12 cellular contexts compared by ENCODE assay signal in genomic region chr12:51419473-51420228, GRCh38. TPM values are rescaled to one million over a fixed set of nuclear protein-coding genes. Genes with fewer than 3 reads are reported as not detected.
DNase-seq lines count a peak whose midpoint lies in the region; ATAC-seq lines count a peak whose summit lies in the region.
"Had no signal": no experiment of that assay in that cellular context is flagged by ENCODE, and none has a peak within 500 bp of the region (broad histone marks: within the 10 kb centered on the region; RNA-seq: fewer than 3 reads in every experiment).

No MANE protein-coding gene starts in this region.

- H3K9me3 ChIP-seq in right cardiac atrium (ENCODE audit: control insufficient read depth, low read length) = no peaks in the 10 kb centered on the region

- DNase-seq in DMS153 (lab: John Stamatoyannopoulos, UW) (peak; percentile 82), NCI-H128 (lab: John Stamatoyannopoulos, UW; ENCODE audit: unreplicated experiment) (peak; percentile 54), SK-MEL-5 (ENCODE audit: low read depth, low spot score) (peak; percentile 35), iPS-NIHi11 (ENCODE audit: low spot score) (peak; percentile 38), right cardiac atrium (no peak), NCI-H82 treated with DMSO at 0.1 percent for 48 hours (lab: John Stamatoyannopoulos, UW; ENCODE audit: unreplicated experiment) (no peak), GM19240 (ENCODE audit: insufficient read length, low spot score) (no peak)
- DNase-seq in stimulated activated CD8-positive, alpha-beta memory T cell treated with anti-CD3 and anti-CD28 coated beads, Interleukin-4, amount 100 ng/mL, for 48 hours = no peak
- DNase-seq: KG1; naive thymus-derived CD4-positive, alpha-beta T cell; stimulated activated CD4-positive, alpha-beta T cell treated with anti-CD3 and anti-CD28 coated beads, Interleukin-1b, Interleukin-23, amount 100 ng/mL, for 48 hours had no signal

- in situ Hi-C loops in SK-MEL-5 (cut with HindIII; ENCODE audit: low pct_unique_long_range_greater_than_20kb, low sequenced_read_pairs) = no loop called here

- H3K4me1 ChIP-seq in right cardiac atrium (ENCODE audit: control insufficient read depth, insufficient read depth, low read length) = no peaks in the 10 kb centered on the region

- H3K27me3 ChIP-seq in right cardiac atrium (ENCODE audit: control insufficient read depth, insufficient read depth) = no peaks in the 10 kb centered on the region
- H3K27me3 ChIP-seq: cardiac muscle cell had no signal

- intact Hi-C loops in right cardiac atrium (cut with DNase I) = loop anchor here in 2 of 4 donors (10.0 kb wide), 2 partner anchors 115 to 405 kb away; no protein-coding TSS in a partner anchor

- 31% methylated on average over 11 of the region's 11 CpGs for WGBS in right cardiac atrium

- no peak overlapping the region for H3K27ac ChIP-seq in right cardiac atrium (ENCODE audit: low read length)
- H3K27ac ChIP-seq: cardiac muscle cell had no signal

- no peak overlapping the region for H3K4me3 ChIP-seq in right cardiac atrium (ENCODE audit: low read length)
- H3K4me3 ChIP-seq: cardiac muscle cell had no signal

- ATAC-seq in right cardiac atrium = no peak
- ATAC-seq: naive thymus-derived CD4-positive, alpha-beta T cell had no signal

RNA-seq across cellular contexts. Expression of gene SLC4A8, which starts 5.0 kb away (rescaled TPM):
- total RNA-seq in SK-MEL-5 (2014; rRNA removed; shearing (Covaris generic)) = 0.11 TPM in 1 of 2 replicates, not detected in the other
- 0.18 TPM in 1 of 2 replicates, not detected in the other for polyA plus RNA-seq in SK-MEL-5 (2015; cell fraction: cytosol; rRNA removed)
- 0.03 TPM in 1 of 2 replicates, not detected in the other for polyA plus RNA-seq in SK-MEL-5 (2015; cell fraction: nucleus; rRNA removed)
- under 1 TPM; 0.23 to 0.50 (median 0.24) TPM for total RNA-seq in right cardiac atrium
- polyA plus RNA-seq in right cardiac atrium = 0.02 TPM

RNA-seq across cellular contexts. Expression of gene GALNT6, which starts 28.4 kb away (rescaled TPM):
- total RNA-seq in SK-MEL-5 (2014; rRNA removed; shearing (Covaris generic)) = 1.3 and 3.7 TPM in 2 replicates
- polyA plus RNA-seq in SK-MEL-5 (2015; cell fraction: cytosol; rRNA removed) = 2.5 and 3.5 TPM in 2 replicates
- 0.44 and 1.7 TPM in 2 replicates for polyA plus RNA-seq in SK-MEL-5 (2015; cell fraction: nucleus; rRNA removed)
- 1 to 10 TPM in 3 of 4 donors, under 1 TPM in 1; 0.91 to 2.2 (median 1.7) TPM for total RNA-seq in right cardiac atrium
- polyA plus RNA-seq in right cardiac atrium = 0.25 TPM

Comparison
In these comparisons a context has a peak if more than half of its experiments do, and no peak if none do; other contexts are left out.
1. DNase-seq: peak in DMS153 (single experiment), NCI-H128 (single experiment), SK-MEL-5 (single experiment) and iPS-NIHi11 (single experiment); none in right cardiac atrium (0 of 3), stimulated activated CD8-positive, alpha-beta memory T cell treated with anti-CD3 and anti-CD28 coated beads, Interleukin-4, amount 100 ng/mL, for 48 hours (single experiment), NCI-H82 treated with DMSO at 0.1 percent for 48 hours (single experiment) and GM19240 (single experiment).